29 cellular contexts compared by ENCODE assay signal in genomic region chr19:31625575-31625974, GRCh38.
"Had no signal": no experiment of that assay in that cellular context is flagged by ENCODE, and none has a peak within 500 bp of the region (broad histone marks: within the 10 kb centered on the region; RNA-seq: fewer than 3 reads in every experiment).

No MANE protein-coding gene starts in this region.

- ATAC-seq: effector memory CD8-positive, alpha-beta T cell; esophagus mucosa; foreskin keratinocyte; gastrocnemius medialis; gastroesophageal sphincter; heart left ventricle; heart right ventricle had no signal

- H3K27me3 ChIP-seq: colonic mucosa, esophagus muscularis mucosa, esophagus squamous epithelium, foreskin keratinocyte, gastrocnemius medialis, gastroesophageal sphincter, heart left ventricle had no signal

- H3K27ac Mint-ChIP-seq: dendritic cell treated with granulocyte-macrophage colony-stimulating factor and Interleukin-4, amounts not matched to agents 40 ng/mL and 50 ng/mL, for 4 days; effector memory CD8-positive, alpha-beta T cell; endodermal cell had no signal

- H3K27me3 Mint-ChIP-seq: dendritic cell treated with granulocyte-macrophage colony-stimulating factor and Interleukin-4, amounts not matched to agents 40 ng/mL and 50 ng/mL, for 4 days had no signal

- H3K36me3 ChIP-seq: colonic mucosa, esophagus muscularis mucosa, esophagus squamous epithelium, gastrocnemius medialis, gastroesophageal sphincter, heart left ventricle, heart right ventricle had no signal

- H3K4me3 ChIP-seq: colonic mucosa, coronary artery, dorsolateral prefrontal cortex, esophagus muscularis mucosa, esophagus squamous epithelium, gastrocnemius medialis, gastroesophageal sphincter, heart left ventricle, heart right ventricle had no signal

- DNase-seq: colonic mucosa; cortex of kidney; dermis blood vessel endothelial cell; dorsolateral prefrontal cortex; effector CD4-positive, alpha-beta T cell; effector CD8-positive, alpha-beta T cell; effector memory CD4-positive, alpha-beta T cell; effector memory CD8-positive, alpha-beta T cell; endodermal cell; erythroblast; esophagus squamous epithelium; foreskin fibroblast; foreskin keratinocyte; foreskin melanocyte; gastrocnemius medialis; glutamatergic neuron; head of caudate nucleus; heart left ventricle; heart right ventricle had no signal

- H3K27ac ChIP-seq: colonic mucosa, coronary artery, dorsolateral prefrontal cortex, epithelial cell of prostate, esophagus muscularis mucosa, esophagus squamous epithelium, foreskin keratinocyte, gastrocnemius medialis, gastroesophageal sphincter, heart left ventricle, heart right ventricle had no signal

- H3K4me3 Mint-ChIP-seq: dendritic cell treated with granulocyte-macrophage colony-stimulating factor and Interleukin-4, amounts not matched to agents 40 ng/mL and 50 ng/mL, for 4 days; effector memory CD8-positive, alpha-beta T cell; endodermal cell had no signal

- H3K4me1 ChIP-seq: colonic mucosa, esophagus muscularis mucosa, esophagus squamous epithelium, foreskin keratinocyte, gastrocnemius medialis, gastroesophageal sphincter, heart left ventricle, heart right ventricle had no signal

- H3K9me3 ChIP-seq: colonic mucosa, esophagus squamous epithelium, gastrocnemius medialis had no signal

- FAIRE-seq: colon, endometrium, endothelial cell of umbilical vein, frontal cortex had no signal
